In the genomic region with DNA sequence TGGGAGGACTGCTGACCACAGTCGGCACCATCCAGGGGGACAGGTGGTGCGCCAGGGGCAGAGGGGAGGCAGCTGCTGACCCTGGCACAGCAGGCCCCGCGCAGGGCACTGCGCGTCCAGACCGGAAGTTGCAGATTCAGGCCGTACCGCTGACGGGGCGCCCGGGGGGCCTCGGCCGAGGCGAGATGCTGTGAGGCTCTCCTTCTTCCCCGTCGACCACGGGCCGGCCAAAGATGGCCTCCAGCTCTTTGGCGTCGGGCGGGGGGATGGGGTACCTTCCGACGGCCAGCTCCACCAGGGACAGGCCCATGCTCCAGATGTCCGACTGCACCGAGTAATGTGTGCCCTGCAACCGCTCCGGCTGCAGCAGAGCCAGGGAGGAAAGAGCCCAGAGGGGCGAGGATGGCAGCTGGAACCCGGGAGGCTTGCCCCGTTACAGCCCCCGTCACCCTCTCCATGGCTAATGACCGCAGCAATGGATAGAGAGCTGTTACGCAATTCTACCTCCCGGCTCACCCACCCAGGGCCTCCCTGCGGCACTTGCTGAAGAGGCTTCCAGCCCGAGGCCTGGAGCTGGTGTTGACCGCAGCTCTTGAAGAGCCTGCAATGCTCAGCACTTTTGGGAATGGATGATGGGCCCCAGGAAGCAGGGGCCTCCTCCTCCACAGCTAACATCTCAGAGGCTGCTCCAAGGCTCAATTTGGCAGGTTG, we compare ENCODE assay signal across 18 cellular contexts. TPM values are rescaled to one million over a fixed set of nuclear protein-coding genes. Genes with fewer than 3 reads are reported as not detected.
DNase-seq lines count a peak whose midpoint lies in the region; ATAC-seq and TF ChIP-seq lines count a peak whose summit lies in the region.
"Had no signal": no experiment of that assay in that cellular context is flagged by ENCODE, and none has a peak within 500 bp of the region (broad histone marks: within the 10 kb centered on the region; RNA-seq: fewer than 3 reads in every experiment).

No MANE protein-coding gene starts in this region.

- peaks cover 81% of the 10 kb centered on the region for H3K36me3 ChIP-seq in lower lobe of right lung

- H3K4me3 ChIP-seq in dorsolateral prefrontal cortex, result no peak overlapping the region
- no peak overlapping the region for H3K4me3 ChIP-seq in lower lobe of right lung
- H3K4me3 ChIP-seq: A549, SJSA1 had no signal

- ATAC-seq in lower lobe of right lung, result peak; percentile 82 to 86
- ATAC-seq: A549 had no signal

- H3K27ac ChIP-seq in dorsolateral prefrontal cortex, result peak overlapping the region in 40 of 59 donors; percentile 4 to 75 (median 58)
- peak overlapping the region; percentile 18 for H3K27ac ChIP-seq in lower lobe of right lung
- H3K27ac ChIP-seq: A549, KMS-11, SJSA1 had no signal

- H3K27me3 ChIP-seq in dorsolateral prefrontal cortex, result no peaks in the 10 kb centered on the region
- no peaks in the 10 kb centered on the region for H3K27me3 ChIP-seq in lower lobe of right lung (ENCODE audit: low read depth)
- H3K27me3 ChIP-seq: SJSA1 had no signal

- H3K4me1 ChIP-seq in lower lobe of right lung, result no peaks in the 10 kb centered on the region
- H3K4me1 ChIP-seq: A549, SJSA1 had no signal

- intact Hi-C loops in dorsolateral prefrontal cortex (cut with DNase I) (no loop called here), lower lobe of right lung (cut with DNase I) (no loop called here), head of caudate nucleus (cut with DNase I) (no loop called here)

- DNase-seq in DMS79 treated with DMSO at 0.1 percent for 48 hours (lab: John Stamatoyannopoulos, UW) (peak; percentile 7), MV-4-11 (lab: John Stamatoyannopoulos, UW) (peak; percentile 78), dorsolateral prefrontal cortex (no peak), lower lobe of right lung (peak; percentile 82), NAMALWA (ENCODE audit: low spot score) (no peak), head of caudate nucleus (no peak), SK-N-DZ (ENCODE audit: low spot score) (no peak)
- no peak for DNase-seq in activated CD4-positive, alpha-beta T cell treated with anti-CD3 and anti-CD28 coated beads, Interleukin-2, amount 50 U/mL, for 48 hours
- DNase-seq: DMS 273 treated with DMSO at 0.1 percent for 48 hours, EL, HCEC 1CT, NCI-H187, NCI-H345, NCI-H69, SW 1271 had no signal

- TF ChIP-seq CTCF in dorsolateral prefrontal cortex (IDR thresholded peaks at IDR 0.05 in 54 of 56, conservative IDR thresholded peaks at IDR 0.05 in 2 of 56; ENCODE audit: low read depth in 1 of 56, partially characterized antibody in 56 of 56), result no peak
- no peak for TF ChIP-seq CTCF in lower lobe of right lung (IDR thresholded peaks at IDR 0.05)

- no peaks in the 10 kb centered on the region for H3K9me3 ChIP-seq in lower lobe of right lung
- H3K9me3 ChIP-seq: A549, SJSA1 had no signal

RNA-seq across cellular contexts. Expression of a gene that starts 24.7 kb away (rescaled TPM):
- 100 to 1,000 TPM; 118 to 197 (median 143) TPM for total RNA-seq in dorsolateral prefrontal cortex
- total RNA-seq in lower lobe of right lung, result 125 TPM
- 125 and 130 TPM in 2 replicates for polyA plus RNA-seq in SK-N-DZ (2014; cell fraction: cytosol; rRNA removed)
- polyA plus RNA-seq in SK-N-DZ (2014; cell fraction: nucleus; rRNA removed), result 70.3 and 81.0 TPM in 2 replicates

RNA-seq across cellular contexts. Expression of a gene that starts 32.5 kb away (rescaled TPM):
- total RNA-seq in dorsolateral prefrontal cortex, result 100 to 1,000 TPM in 60 of 120 experiments, 10 to 100 TPM in 60; 61.2 to 152 (median 99.8) TPM
- 51.9 TPM for total RNA-seq in lower lobe of right lung
- polyA plus RNA-seq in SK-N-DZ (2014; cell fraction: cytosol; rRNA removed), result 4.6 and 5.5 TPM in 2 replicates
- polyA plus RNA-seq in SK-N-DZ (2014; cell fraction: nucleus; rRNA removed), result 9.8 and 15.6 TPM in 2 replicates

RNA-seq across cellular contexts. Expression of a gene that starts 54.2 kb away (rescaled TPM):
- total RNA-seq in dorsolateral prefrontal cortex, result 1 to 10 TPM in 53 of 120 experiments, under 1 TPM in 63, not detected in 4; 0.21 to 3.2 (median 0.93) TPM
- total RNA-seq in lower lobe of right lung, result not detected
- not detected in 2 replicates for polyA plus RNA-seq in SK-N-DZ (2014; cell fraction: cytosol; rRNA removed)
- polyA plus RNA-seq in SK-N-DZ (2014; cell fraction: nucleus; rRNA removed), result 0.15 and 0.51 TPM in 2 replicates
- total RNA-seq: SJSA1 had no signal

Comparison
In these comparisons a context has a peak if more than half of its experiments do, and no peak if none do; other contexts are left out.
1. DNase-seq: peak in DMS79 treated with DMSO at 0.1 percent for 48 hours (single experiment), MV-4-11 (single experiment) and lower lobe of right lung (single experiment); none in dorsolateral prefrontal cortex (0 of 10), NAMALWA (single experiment), activated CD4-positive, alpha-beta T cell treated with anti-CD3 and anti-CD28 coated beads, Interleukin-2, amount 50 U/mL, for 48 hours (0 of 2), head of caudate nucleus (0 of 42) and SK-N-DZ (single experiment).